15 cellular contexts compared by ENCODE assay signal in genomic region chr20:54397292-54398155, GRCh38.
DNase-seq lines count a peak whose midpoint lies in the region; ATAC-seq, FAIRE-seq and TF ChIP-seq lines count a peak whose summit lies in the region.
"Had no signal": no experiment of that assay in that cellular context is flagged by ENCODE, and none has a peak within 500 bp of the region (broad histone marks: within the 10 kb centered on the region; RNA-seq: fewer than 3 reads in every experiment).

No MANE protein-coding gene starts in this region.

- H3K9ac ChIP-seq in GM23248 (no peak overlapping the region), MM.1S (ENCODE audit: low read length) (0 out of 2 replicates have a peak overlapping the region, but pooled peaks have one; percentile 1), endothelial cell of umbilical vein (replicated peaks; ENCODE audit: extremely low read depth, insufficient read depth, low read length) (no peak overlapping the region), neuronal stem cell (ENCODE audit: low read depth, low read length, poor library complexity) (no peak overlapping the region)

- H2AFZ ChIP-seq in GM23248 (no peak overlapping the region), MM.1S (ENCODE audit: low read length) (peak overlapping the region; percentile 67), endothelial cell of umbilical vein (ENCODE audit: low read depth, low read length) (no peak overlapping the region), neuronal stem cell (ENCODE audit: low read length) (peak overlapping the region; percentile 7)

- no peak overlapping the region for H2BK120ac ChIP-seq in neuronal stem cell (ENCODE audit: low read depth, low read length)

- no peaks in the 10 kb centered on the region for H3K36me3 ChIP-seq in GM23248 (ENCODE audit: low read depth)
- no peaks in the 10 kb centered on the region for H3K36me3 ChIP-seq in MM.1S (replicated peaks; ENCODE audit: insufficient read depth, low read length)
- no peaks in the 10 kb centered on the region for H3K36me3 ChIP-seq in endothelial cell of umbilical vein (ENCODE audit: control insufficient read depth in 2 of 2, extremely low read depth in 1 of 2, insufficient read depth in 2 of 2, low read length in 2 of 2)
- H3K36me3 ChIP-seq in neuronal stem cell (replicated peaks in 1 of 2; ENCODE audit: control insufficient read depth in 2 of 2, insufficient read depth in 2 of 2, low read length in 2 of 2) = no peaks in the 10 kb centered on the region

- no peak overlapping the region for H3K27ac ChIP-seq in GM23248
- H3K27ac ChIP-seq in MM.1S (ENCODE audit: low read length) = peak overlapping the region; percentile 56; the same call in 1 of the 2 replicates
- no peak overlapping the region for H3K27ac ChIP-seq in endothelial cell of umbilical vein (ENCODE audit: insufficient read depth, low read depth, low read length)
- no peak overlapping the region for H3K27ac ChIP-seq in neuronal stem cell (replicated peaks; ENCODE audit: low read length)
- H3K27ac ChIP-seq: RWPE1 had no signal

- H3K4me1 ChIP-seq in GM23248 (ENCODE audit: insufficient read depth) (no peaks in the 10 kb centered on the region), MM.1S (ENCODE audit: low read length) (no peaks in the 10 kb centered on the region; the same call in 1 of the 2 replicates), endothelial cell of umbilical vein (ENCODE audit: control insufficient read depth, extremely low read depth, insufficient read depth, low read length) (no peaks in the 10 kb centered on the region), neuronal stem cell (ENCODE audit: control insufficient read depth in 2 of 2, insufficient read depth in 1 of 2, low read depth in 1 of 2, low read length in 2 of 2) (peaks cover 0 to 1% of the 10 kb centered on the region in 2 donors)

- no peaks in the 10 kb centered on the region for H3K27me3 Mint-ChIP-seq in activated CD4-positive, alpha-beta T cell treated with anti-CD3 and anti-CD28 coated beads, Interleukin-2, amount 10 ng/mL, durations not matched to agents 7 days and 5 days

- DNase-seq in GM23248 = peak; percentile 1
- peak; percentile 16 for DNase-seq in MM.1S
- peak; percentile 42 for DNase-seq in endothelial cell of umbilical vein (ENCODE audit: low read depth, low spot score)
- no peak for DNase-seq in neuronal stem cell (ENCODE audit: low spot score)
- no peak for DNase-seq in mucosa of gallbladder (ENCODE audit: low spot score)
- no peak for DNase-seq in DMS79 treated with DMSO at 0.1 percent for 48 hours (lab: John Stamatoyannopoulos, UW)
- DNase-seq in activated CD4-positive, alpha-beta T cell treated with anti-CD3 and anti-CD28 coated beads, Interleukin-2, amount 10 ng/mL, durations not matched to agents 7 days and 5 days = no peak
- DNase-seq: IMR-90, NCI-H1417, NCI-H1930, NCI-H69, PC-3 had no signal

- H2BK5ac ChIP-seq in neuronal stem cell (ENCODE audit: low read length) = no peak overlapping the region

- dilution Hi-C loops in endothelial cell of umbilical vein (cut with MboI; ENCODE audit: extremely low pct_ligation_motif_present, low sequenced_read_pairs) = no loop called here

- no peak overlapping the region for H3K4ac ChIP-seq in neuronal stem cell (ENCODE audit: low read length)

- no peaks in the 10 kb centered on the region for H3K9me2 ChIP-seq in GM23248 (ENCODE audit: insufficient read depth)
- H3K9me2 ChIP-seq in MM.1S (replicated peaks; ENCODE audit: insufficient read depth, low read length) = no peaks in the 10 kb centered on the region

- CTCF ChIA-PET in endothelial cell of umbilical vein (lab: Charles Lee) = interaction anchor here (1.0 to 1.2 kb wide), 2 partner anchors 9 to 14 kb away, joined by 3 to 5 read pairs; no protein-coding TSS in a partner anchor
- CTCF ChIA-PET in activated CD4-positive, alpha-beta T cell treated with anti-CD3 and anti-CD28 coated beads, Interleukin-2, amount 10 ng/mL, durations not matched to agents 7 days and 5 days (lab: Charles Lee) = no interaction called here

- no peaks in the 10 kb centered on the region for H3K36me3 Mint-ChIP-seq in activated CD4-positive, alpha-beta T cell treated with anti-CD3 and anti-CD28 coated beads, Interleukin-2, amount 10 ng/mL, durations not matched to agents 7 days and 5 days (ENCODE audit: low read depth)
- H3K36me3 Mint-ChIP-seq: CD14-positive monocyte had no signal

- BruUV-seq in endothelial cell of umbilical vein (replicated peaks; lab: Mats Ljungman, UMichigan) = no TSS peak

- no peak for TF ChIP-seq CTCF in MM.1S (IDR thresholded peaks at IDR 0.05; ENCODE audit: low read length)
- no peak for TF ChIP-seq CTCF in endothelial cell of umbilical vein (IDR thresholded peaks at IDR 0.05; ENCODE audit: extremely low read depth in 1 of 2, insufficient read depth in 1 of 2, low read depth in 1 of 2, low read length in 2 of 2)

- POLR2A ChIA-PET in endothelial cell of umbilical vein (lab: Charles Lee) = no interaction called here
- POLR2A ChIA-PET in activated CD4-positive, alpha-beta T cell treated with anti-CD3 and anti-CD28 coated beads, Interleukin-2, amount 10 ng/mL, durations not matched to agents 7 days and 5 days (lab: Charles Lee) = no interaction called here

- H3F3A ChIP-seq in GM23248 (ENCODE audit: insufficient read depth) = no peaks in the 10 kb centered on the region
- H3F3A ChIP-seq in MM.1S (ENCODE audit: insufficient read depth, low read length) = no peaks in the 10 kb centered on the region

- no peaks in the 10 kb centered on the region for H3K9me3 ChIP-seq in GM23248 (ENCODE audit: low read depth)
- H3K9me3 ChIP-seq in MM.1S (replicated peaks; ENCODE audit: insufficient read depth, low read length) = no peaks in the 10 kb centered on the region
- no peaks in the 10 kb centered on the region for H3K9me3 ChIP-seq in endothelial cell of umbilical vein (replicated peaks; ENCODE audit: control insufficient read depth, insufficient read depth, low read length)
- H3K9me3 ChIP-seq in neuronal stem cell (replicated peaks in 1 of 2; ENCODE audit: control insufficient read depth in 2 of 2, insufficient read depth in 1 of 2, low read depth in 1 of 2, low read length in 2 of 2) = no peaks in the 10 kb centered on the region

- no peaks in the 10 kb centered on the region for H3K79me2 ChIP-seq in GM23248 (ENCODE audit: insufficient read depth)
- no peaks in the 10 kb centered on the region for H3K79me2 ChIP-seq in MM.1S (ENCODE audit: low read length)
- no peaks in the 10 kb centered on the region for H3K79me2 ChIP-seq in endothelial cell of umbilical vein (ENCODE audit: control insufficient read depth, insufficient read depth, low read length)

- H3K9me1 ChIP-seq in endothelial cell of umbilical vein (replicated peaks; ENCODE audit: control insufficient read depth, extremely low read depth, insufficient read depth, low read length) = no peaks in the 10 kb centered on the region

- no peak overlapping the region for H3K27ac Mint-ChIP-seq in activated CD4-positive, alpha-beta T cell treated with anti-CD3 and anti-CD28 coated beads, Interleukin-2, amount 10 ng/mL, durations not matched to agents 7 days and 5 days

- H3K23ac ChIP-seq in neuronal stem cell (ENCODE audit: low read depth, low read length, poor library complexity) = no peak overlapping the region

- in situ Hi-C loops in GM23248 (cut with MboI) = no loop called here

- no peak for FAIRE-seq in endothelial cell of umbilical vein (lab: Jason Lieb, UNC)

- intact Hi-C loops in endothelial cell of umbilical vein (cut with micrococcal nuclease) = no loop called here

- H4K8ac ChIP-seq in neuronal stem cell (ENCODE audit: low read depth, low read length) = no peak overlapping the region

- no peak overlapping the region for H3K4me3 ChIP-seq in GM23248
- no peak overlapping the region for H3K4me3 ChIP-seq in MM.1S (ENCODE audit: low read length)
- H3K4me3 ChIP-seq in endothelial cell of umbilical vein (replicated peaks in 1 of 3; ENCODE audit: insufficient read depth in 1 of 3, low read depth in 1 of 3, low read length in 3 of 3) = no peak overlapping the region
- H3K4me3 ChIP-seq in neuronal stem cell (ENCODE audit: low read length in 2 of 2) = no peak overlapping the region

- no peak overlapping the region for H3K4me3 Mint-ChIP-seq in activated CD4-positive, alpha-beta T cell treated with anti-CD3 and anti-CD28 coated beads, Interleukin-2, amount 10 ng/mL, durations not matched to agents 7 days and 5 days
- H3K4me3 Mint-ChIP-seq: CD14-positive monocyte had no signal

- no peaks in the 10 kb centered on the region for H3K4me1 Mint-ChIP-seq in activated CD4-positive, alpha-beta T cell treated with anti-CD3 and anti-CD28 coated beads, Interleukin-2, amount 10 ng/mL, durations not matched to agents 7 days and 5 days
- H3K4me1 Mint-ChIP-seq: CD14-positive monocyte had no signal

- H2AK5ac ChIP-seq in neuronal stem cell (ENCODE audit: low read depth, low read length) = no peak overlapping the region

- no peak overlapping the region for H4K91ac ChIP-seq in neuronal stem cell (ENCODE audit: low read depth, low read length, poor library complexity)

- no peak overlapping the region for H3K14ac ChIP-seq in neuronal stem cell (ENCODE audit: low read length)

- no peaks in the 10 kb centered on the region for H3K9me3 Mint-ChIP-seq in activated CD4-positive, alpha-beta T cell treated with anti-CD3 and anti-CD28 coated beads, Interleukin-2, amount 10 ng/mL, durations not matched to agents 7 days and 5 days

- H4K20me1 ChIP-seq in GM23248 (ENCODE audit: insufficient read depth) (no peaks in the 10 kb centered on the region), MM.1S (ENCODE audit: insufficient read depth, low read length) (no peaks in the 10 kb centered on the region), endothelial cell of umbilical vein (replicated peaks; ENCODE audit: control insufficient read depth, extremely low read depth, insufficient read depth, low read length) (no peaks in the 10 kb centered on the region)

- H3K79me1 ChIP-seq in neuronal stem cell (ENCODE audit: low read depth, low read length) = no peaks in the 10 kb centered on the region

- H3K18ac ChIP-seq in neuronal stem cell (ENCODE audit: low read length) = no peak overlapping the region

- no peak for TF ChIP-seq POLR2A in endothelial cell of umbilical vein (IDR thresholded peaks at IDR 0.05; ENCODE audit: low read depth, low read length)

- H2BK15ac ChIP-seq in neuronal stem cell (ENCODE audit: low read length) = no peak overlapping the region

- H3K27me3 ChIP-seq in GM23248 (replicated peaks; ENCODE audit: insufficient read depth) (no peaks in the 10 kb centered on the region), MM.1S (replicated peaks; ENCODE audit: insufficient read depth, low read length) (no peaks in the 10 kb centered on the region), endothelial cell of umbilical vein (ENCODE audit: control insufficient read depth in 2 of 2, insufficient read depth in 2 of 2, low read length in 2 of 2) (no peaks in the 10 kb centered on the region), neuronal stem cell (ENCODE audit: control insufficient read depth in 3 of 3, insufficient read depth in 3 of 3, low read depth in 1 of 3, low read length in 3 of 3) (no peaks in the 10 kb centered on the region)

- 52 to 59% methylated on average over 3 of the region's 3 CpGs for WGBS in GM23248 (ENCODE audit: low coverage in 1 of 2, low lambda C conversion rate in 2 of 2, missing lambda C conversion rate in 2 of 2), 2 experiments
- no CpG with 5 or more reads among the region's 3 CpGs for WGBS in neuronal stem cell (ENCODE audit: extremely low coverage in 2 of 2, insufficient read length in 2 of 2, insufficient replicate concordance in 1 of 2), 2 donors

- no peak for ATAC-seq in HG02840 (IDR thresholded peaks at IDR 0.05; ENCODE audit: low FRiP score, unreplicated experiment)
- ATAC-seq: PC-3 had no signal

- no peak overlapping the region for H2BK12ac ChIP-seq in neuronal stem cell (ENCODE audit: low read length)

- H3K4me2 ChIP-seq in GM23248 (ENCODE audit: unreplicated experiment) (no peak overlapping the region), MM.1S (ENCODE audit: low read depth, low read length) (peak overlapping the region; percentile 20; the same call in 1 of the 2 replicates), endothelial cell of umbilical vein (ENCODE audit: insufficient read depth, low read length) (no peak overlapping the region), neuronal stem cell (ENCODE audit: insufficient read depth, low read length, poor library complexity, severe bottlenecking) (no peak overlapping the region)

Comparison
In these comparisons a context has a peak if more than half of its experiments do, and no peak if none do; other contexts are left out.
1. DNase-seq: peak in GM23248 (single experiment), MM.1S (single experiment) and endothelial cell of umbilical vein (single experiment); none in neuronal stem cell (single experiment), mucosa of gallbladder (single experiment), DMS79 treated with DMSO at 0.1 percent for 48 hours (single experiment) and activated CD4-positive, alpha-beta T cell treated with anti-CD3 and anti-CD28 coated beads, Interleukin-2, amount 10 ng/mL, durations not matched to agents 7 days and 5 days (single experiment).
2. H2AFZ ChIP-seq: peak in MM.1S (single experiment) and neuronal stem cell (single experiment); none in GM23248 (single experiment) and endothelial cell of umbilical vein (single experiment).